ENCODE assay signal across 1 cellular context in the genomic region with DNA sequence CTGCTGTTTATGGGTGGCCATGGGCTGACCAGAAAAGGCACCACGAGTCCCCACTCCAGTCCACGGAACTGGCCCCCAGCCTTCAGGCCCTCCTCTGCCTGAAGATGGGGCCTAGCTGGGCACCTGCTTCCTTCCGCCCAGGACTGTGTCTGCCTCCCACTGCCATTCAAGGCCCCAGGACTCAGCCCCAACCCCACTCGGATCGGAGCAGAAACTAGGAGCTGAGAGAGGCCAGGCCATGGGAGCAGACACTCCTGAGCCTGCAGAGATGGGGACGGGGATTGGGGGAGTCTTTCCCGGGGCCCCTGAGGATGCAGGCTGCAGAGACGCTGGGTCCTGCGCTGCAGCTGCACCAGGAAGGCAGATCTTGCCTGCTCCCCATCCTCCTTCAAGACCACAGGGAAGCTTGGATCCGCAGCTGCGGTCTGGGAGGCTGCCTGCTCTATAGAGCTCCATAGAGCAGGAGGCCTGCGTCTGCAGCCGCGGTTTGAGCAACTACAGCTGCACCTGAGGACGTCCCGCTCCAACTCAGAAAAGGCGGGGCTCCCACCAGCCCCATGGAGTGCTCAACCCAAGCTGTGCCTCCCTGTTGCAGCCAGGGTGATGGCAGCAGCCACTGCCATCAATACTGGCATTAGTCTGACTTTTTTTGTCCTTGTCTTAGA.
TF ChIP-seq lines count a peak whose summit lies in the region.

No MANE protein-coding gene starts in this region.

TF ChIP-seq in WTC11, 78 proteins besides CTCF, POLR2A, EP300 and RAD21 (continued from another document):
- TF ChIP-seq, protein P1, sequence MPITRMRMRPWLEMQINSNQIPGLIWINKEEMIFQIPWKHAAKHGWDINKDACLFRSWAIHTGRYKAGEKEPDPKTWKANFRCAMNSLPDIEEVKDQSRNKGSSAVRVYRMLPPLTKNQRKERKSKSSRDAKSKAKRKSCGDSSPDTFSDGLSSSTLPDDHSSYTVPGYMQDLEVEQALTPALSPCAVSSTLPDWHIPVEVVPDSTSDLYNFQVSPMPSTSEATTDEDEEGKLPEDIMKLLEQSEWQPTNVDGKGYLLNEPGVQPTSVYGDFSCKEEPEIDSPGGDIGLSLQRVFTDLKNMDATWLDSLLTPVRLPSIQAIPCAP (CRISPR knock-in tag; IDR thresholded peaks at IDR 0.05) = no peak
- TF ChIP-seq E2F4 (CRISPR knock-in tag; IDR thresholded peaks at IDR 0.05; ENCODE audit: borderline replicate concordance, low read depth) = no peak
- TF ChIP-seq JAZF1 (CRISPR knock-in tag; IDR thresholded peaks at IDR 0.05) = no peak
- TF ChIP-seq, protein P2, sequence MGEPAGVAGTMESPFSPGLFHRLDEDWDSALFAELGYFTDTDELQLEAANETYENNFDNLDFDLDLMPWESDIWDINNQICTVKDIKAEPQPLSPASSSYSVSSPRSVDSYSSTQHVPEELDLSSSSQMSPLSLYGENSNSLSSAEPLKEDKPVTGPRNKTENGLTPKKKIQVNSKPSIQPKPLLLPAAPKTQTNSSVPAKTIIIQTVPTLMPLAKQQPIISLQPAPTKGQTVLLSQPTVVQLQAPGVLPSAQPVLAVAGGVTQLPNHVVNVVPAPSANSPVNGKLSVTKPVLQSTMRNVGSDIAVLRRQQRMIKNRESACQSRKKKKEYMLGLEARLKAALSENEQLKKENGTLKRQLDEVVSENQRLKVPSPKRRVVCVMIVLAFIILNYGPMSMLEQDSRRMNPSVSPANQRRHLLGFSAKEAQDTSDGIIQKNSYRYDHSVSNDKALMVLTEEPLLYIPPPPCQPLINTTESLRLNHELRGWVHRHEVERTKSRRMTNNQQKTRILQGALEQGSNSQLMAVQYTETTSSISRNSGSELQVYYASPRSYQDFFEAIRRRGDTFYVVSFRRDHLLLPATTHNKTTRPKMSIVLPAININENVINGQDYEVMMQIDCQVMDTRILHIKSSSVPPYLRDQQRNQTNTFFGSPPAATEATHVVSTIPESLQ (CRISPR knock-in tag; IDR thresholded peaks at IDR 0.05) = no peak
- TF ChIP-seq ELF4 (CRISPR knock-in tag; IDR thresholded peaks at IDR 0.05; ENCODE audit: low read depth) = no peak
- no peak for TF ChIP-seq GABPB1 (CRISPR knock-in tag; IDR thresholded peaks at IDR 0.05)
